In the genomic region with DNA sequence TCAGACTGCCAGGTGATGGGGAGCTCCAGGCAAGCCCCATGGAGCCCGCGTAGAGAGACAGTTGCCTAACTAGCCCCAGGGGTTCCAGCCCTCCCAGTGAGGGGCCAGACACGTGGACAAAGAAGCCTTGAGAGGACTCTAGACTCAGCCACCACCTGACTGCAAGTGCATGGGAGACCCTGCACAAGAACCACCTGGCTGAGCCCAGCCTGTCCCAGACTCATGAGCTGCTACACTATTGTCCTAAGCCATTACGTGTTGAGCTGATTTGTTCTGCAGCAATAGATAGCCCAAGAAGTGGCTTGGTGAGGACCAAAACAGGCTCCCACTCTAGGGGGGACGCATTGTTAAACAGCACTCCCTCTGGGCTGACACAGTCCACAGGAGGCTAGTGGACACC, we compare ENCODE assay signal across 22 cellular contexts.
"Had no signal": no experiment of that assay in that cellular context is flagged by ENCODE, and none has a peak within 500 bp of the region (broad histone marks: within the 10 kb centered on the region; RNA-seq: fewer than 3 reads in every experiment).

No MANE protein-coding gene starts in this region.

- H3K27ac Mint-ChIP-seq: activated CD4-positive, alpha-beta T cell treated with anti-CD3 and anti-CD28 coated beads for 36 hours; activated naive CD4-positive, alpha-beta T cell treated with anti-CD3 and anti-CD28 coated beads for 36 hours; activated naive CD8-positive, alpha-beta T cell treated with anti-CD3 and anti-CD28 coated beads, Interleukin-2, amount 50 U/mL, for 24 hours; activated T-cell treated with anti-CD3 and anti-CD28 coated beads, Interleukin-2, amount 50 U/mL, for 72 hours; dendritic cell treated with granulocyte-macrophage colony-stimulating factor and Interleukin-4, amounts not matched to agents 40 ng/mL and 50 ng/mL, for 4 days; immature natural killer cell; natural killer cell; T-helper 2 cell treated with Interferon-gamma antibody and Interleukin-4, amounts not matched to agents 5 μg/mL and 100 μg/mL, for 36 hours had no signal

- H3K27ac ChIP-seq: cardiac muscle cell, left ventricle myocardium inferior, ovary, prostate gland, upper lobe of right lung had no signal

- H3K27me3 Mint-ChIP-seq: activated CD4-positive, alpha-beta T cell treated with anti-CD3 and anti-CD28 coated beads for 36 hours; activated naive CD8-positive, alpha-beta T cell treated with anti-CD3 and anti-CD28 coated beads, Interleukin-2, amount 50 U/mL, for 24 hours had no signal

- H3K36me3 ChIP-seq: cardiac muscle cell, left ventricle myocardium inferior, ovary, prostate gland, upper lobe of right lung had no signal

- H3K4me3 ChIP-seq: cardiac muscle cell, left ventricle myocardium inferior, ovary, prostate gland, upper lobe of right lung had no signal

- H3K36me3 Mint-ChIP-seq: natural killer cell had no signal

- H3K4me1 ChIP-seq: prostate gland had no signal

- ATAC-seq: activated CD4-positive, alpha-beta T cell treated with anti-CD3 and anti-CD28 coated beads for 36 hours; activated naive CD8-positive, alpha-beta T cell treated with anti-CD3 and anti-CD28 coated beads, Interleukin-2, amount 50 U/mL, for 24 hours; activated T-cell treated with anti-CD3 and anti-CD28 coated beads, Interleukin-2, amount 50 U/mL, for 72 hours; foreskin keratinocyte; natural killer cell; upper lobe of right lung had no signal

- H3K9me3 ChIP-seq: ovary, prostate gland, upper lobe of right lung had no signal

- H3K27me3 ChIP-seq: cardiac muscle cell, foreskin keratinocyte, ovary, upper lobe of right lung had no signal

- DNase-seq: activated CD4-positive, alpha-beta T cell treated with anti-CD3 and anti-CD28 coated beads for 36 hours; activated CD4-positive, alpha-beta T cell treated with anti-CD3 and anti-CD28 coated beads, Interleukin-2, amount 50 U/mL, for 48 hours; activated effector memory CD4-positive, alpha-beta T cell treated with Interleukin-2 at 50 U/mL for 16 hours; activated naive CD4-positive, alpha-beta T cell treated with anti-CD3 and anti-CD28 coated beads for 36 hours; activated naive CD8-positive, alpha-beta T cell treated with anti-CD3 and anti-CD28 coated beads, Interleukin-2, amount 50 U/mL, for 24 hours; activated T-cell treated with anti-CD3 and anti-CD28 coated beads, Interleukin-2, amount 50 U/mL, for 72 hours; effector CD4-positive, alpha-beta T cell; erythroblast; foreskin keratinocyte; immature natural killer cell; kidney glomerular epithelial cell; left ventricle myocardium inferior; midbrain; natural killer cell; ovary; stimulated activated CD4-positive, alpha-beta T cell treated with anti-CD3 and anti-CD28 coated beads, Interleukin-4, amount 100 ng/mL, for 24 hours; stimulated activated naive CD4-positive, alpha-beta T cell treated with Interleukin-2 at 50 U/mL for 16 hours; upper lobe of right lung had no signal

- H3K4me3 Mint-ChIP-seq: activated CD4-positive, alpha-beta T cell treated with anti-CD3 and anti-CD28 coated beads for 36 hours; activated naive CD4-positive, alpha-beta T cell treated with anti-CD3 and anti-CD28 coated beads for 36 hours; activated naive CD8-positive, alpha-beta T cell treated with anti-CD3 and anti-CD28 coated beads, Interleukin-2, amount 50 U/mL, for 24 hours; activated T-cell treated with anti-CD3 and anti-CD28 coated beads, Interleukin-2, amount 50 U/mL, for 72 hours; dendritic cell treated with granulocyte-macrophage colony-stimulating factor and Interleukin-4, amounts not matched to agents 40 ng/mL and 50 ng/mL, for 4 days; immature natural killer cell; natural killer cell; T-helper 2 cell treated with Interferon-gamma antibody and Interleukin-4, amounts not matched to agents 5 μg/mL and 100 μg/mL, for 36 hours had no signal

- H3K9me3 Mint-ChIP-seq: activated naive CD4-positive, alpha-beta T cell treated with anti-CD3 and anti-CD28 coated beads for 36 hours; activated naive CD8-positive, alpha-beta T cell treated with anti-CD3 and anti-CD28 coated beads, Interleukin-2, amount 50 U/mL, for 24 hours; activated T-cell treated with anti-CD3 and anti-CD28 coated beads, Interleukin-2, amount 50 U/mL, for 72 hours; dendritic cell treated with granulocyte-macrophage colony-stimulating factor and Interleukin-4, amounts not matched to agents 40 ng/mL and 50 ng/mL, for 4 days; natural killer cell; T-helper 2 cell treated with Interferon-gamma antibody and Interleukin-4, amounts not matched to agents 5 μg/mL and 100 μg/mL, for 36 hours had no signal
